In genomic region chr14:73684627-73685026, GRCh38 we compare ENCODE assay signal across 33 cellular contexts.
"Had no signal": no experiment of that assay in that cellular context is flagged by ENCODE, and none has a peak within 500 bp of the region (broad histone marks: within the 10 kb centered on the region; RNA-seq: fewer than 3 reads in every experiment).

No MANE protein-coding gene starts in this region.

- H3K27ac ChIP-seq: adrenal gland, ascending aorta, cardiac muscle cell, VCaP had no signal

- ATAC-seq: activated CD8-positive, alpha-beta T cell treated with anti-CD3 and anti-CD28 coated beads for 36 hours; activated naive CD4-positive, alpha-beta T cell treated with anti-CD3 and anti-CD28 coated beads, Interleukin-2, amount 50 U/mL, for 72 hours; activated T-cell treated with anti-CD3 and anti-CD28 coated beads, Interleukin-2, amount 50 U/mL, for 4 hours; activated T-cell treated with anti-CD3 and anti-CD28 coated beads, Interleukin-2, amount 50 U/mL, for 72 hours; activated T-helper 17 cell treated with anti-CD3 and anti-CD28 coated beads, Interleukin-2, amount 50 U/mL, for 72 hours had no signal

- H3K36me3 ChIP-seq: cardiac muscle cell had no signal

- H3K27me3 ChIP-seq: adrenal gland, ascending aorta, cardiac muscle cell had no signal

- H3K9me3 ChIP-seq: adrenal gland, ascending aorta had no signal

- H3K4me1 ChIP-seq: adrenal gland, ascending aorta had no signal

- DNase-seq: activated B cell treated with CpG ODN at 0.5 μM for 24 hours; activated CD4-positive, alpha-beta memory T cell treated with anti-CD3 and anti-CD28 coated beads for 36 hours; activated CD4-positive, alpha-beta T cell treated with anti-CD3 and anti-CD28 coated beads for 4 hours; activated CD4-positive, alpha-beta T cell treated with anti-CD3 and anti-CD28 coated beads, Interleukin-2, amount 10 ng/mL, durations not matched to agents 24 days and 14 days; activated CD4-positive, alpha-beta T cell treated with anti-CD3 and anti-CD28 coated beads, Interleukin-2, amount 50 U/mL, for 1 hour; activated CD4-positive, alpha-beta T cell treated with anti-CD3 and anti-CD28 coated beads, Interleukin-2, amount 50 U/mL, for 4 hours; activated CD4-positive, CD25-positive, alpha-beta regulatory T cell treated with anti-CD3 and anti-CD28 coated beads, Interleukin-2, amount 50 U/mL, for 72 hours; activated CD8-positive, alpha-beta memory T cell treated with anti-CD3 and anti-CD28 coated beads, Interleukin-2, amount 50 U/mL, for 4 hours; activated CD8-positive, alpha-beta T cell treated with anti-CD3 and anti-CD28 coated beads for 36 hours; activated effector memory CD4-positive, alpha-beta T cell treated with anti-CD3 and anti-CD28 coated beads, Interleukin-2, amount 50 U/mL, for 16 hours; activated gamma-delta T cell treated with Interleukin-2 at 50 U/mL for 16 hours; activated naive CD4-positive, alpha-beta T cell; activated naive CD4-positive, alpha-beta T cell treated with anti-CD3 and anti-CD28 coated beads for 36 hours; activated naive CD4-positive, alpha-beta T cell treated with anti-CD3 and anti-CD28 coated beads, Interleukin-2, amount 50 U/mL, for 16 hours; activated naive CD8-positive, alpha-beta T cell treated with anti-CD3 and anti-CD28 coated beads for 36 hours; activated T-cell treated with anti-CD3 and anti-CD28 coated beads for 4 hours; activated T-cell treated with anti-CD3 and anti-CD28 coated beads, Interleukin-2, amount 50 U/mL, for 1 hour; activated T-cell treated with anti-CD3 and anti-CD28 coated beads, Interleukin-2, amount 50 U/mL, for 4 hours; activated T-cell treated with anti-CD3 and anti-CD28 coated beads, Interleukin-2, amount 50 U/mL, for 72 hours; amniotic stem cell; caudate nucleus; cerebellar nuclear complex; T-helper 1 cell; T-helper 2 cell; T-helper 9 cell had no signal

- H3K4me3 ChIP-seq: adrenal gland, ascending aorta, cardiac muscle cell had no signal

- FAIRE-seq: bronchial epithelial cell, TTC549 had no signal
